9 cellular contexts compared by ENCODE assay signal in the genomic region with DNA sequence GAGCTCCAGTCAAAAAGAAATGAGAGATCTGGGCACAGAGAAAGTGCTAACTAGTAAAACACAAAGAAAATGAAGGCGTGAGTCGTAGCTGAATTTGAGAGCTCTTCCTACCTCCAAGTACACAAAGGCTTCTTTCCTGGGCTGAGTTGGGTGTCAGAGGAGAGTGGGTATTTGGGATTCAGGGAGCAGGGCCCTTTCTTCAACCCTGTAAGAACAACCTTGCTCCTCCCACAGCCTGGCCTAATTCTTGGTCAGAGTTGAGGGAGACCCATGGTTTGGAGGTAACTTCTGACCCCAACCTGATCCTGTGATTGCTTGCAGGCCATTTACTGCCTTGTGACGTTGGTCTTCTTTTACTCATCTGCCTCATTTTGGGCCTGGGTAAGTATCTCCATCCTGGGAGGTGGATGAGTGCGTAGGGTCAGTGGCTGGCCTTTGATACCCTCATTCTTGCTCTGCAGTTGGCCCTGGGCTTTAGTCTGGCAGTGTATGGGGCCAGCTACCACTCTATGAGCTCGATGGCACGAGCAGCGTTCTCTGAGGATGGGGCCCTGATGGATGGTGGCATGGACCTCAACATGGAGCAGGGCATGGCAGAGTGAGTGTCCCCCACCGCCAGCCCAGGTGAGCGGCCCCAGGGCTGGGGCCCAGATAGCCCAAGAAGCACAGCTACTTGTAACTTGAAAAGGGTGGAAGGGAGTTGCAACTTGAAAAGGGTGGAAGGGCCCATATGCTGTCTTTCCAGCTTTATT. TPM values are rescaled to one million over a fixed set of nuclear protein-coding genes. Genes with fewer than 3 reads are reported as not detected.
DNase-seq lines count a peak whose midpoint lies in the region; ATAC-seq, FAIRE-seq and TF ChIP-seq lines count a peak whose summit lies in the region.
"Had no signal": no experiment of that assay in that cellular context is flagged by ENCODE, and none has a peak within 500 bp of the region (broad histone marks: within the 10 kb centered on the region; RNA-seq: fewer than 3 reads in every experiment).

No MANE protein-coding gene starts in this region.

- peaks cover 41% of the 10 kb centered on the region for H3K36me3 ChIP-seq in HUES64 (ENCODE audit: insufficient read depth, low read length)

- H3K9me3 Mint-ChIP-seq in central memory CD8-positive, alpha-beta T cell = no peaks in the 10 kb centered on the region
- H3K9me3 Mint-ChIP-seq in naive B cell = no peaks in the 10 kb centered on the region

- H3K4me1 ChIP-seq in HUES64 (ENCODE audit: insufficient read depth, low read length) = 0 out of 2 replicates have a peak, but pooled peaks cover 4% of the 10 kb centered on the region

- 92% methylated on average over 8 of the region's 9 CpGs for WGBS in HUES64

- H3K36me3 Mint-ChIP-seq in central memory CD8-positive, alpha-beta T cell (ENCODE audit: insufficient read depth) = peaks cover 18% of the 10 kb centered on the region
- peaks cover 3 to 7% of the 10 kb centered on the region in 2 donors for H3K36me3 Mint-ChIP-seq in naive B cell

- no peaks in the 10 kb centered on the region for H3K27me3 Mint-ChIP-seq in central memory CD8-positive, alpha-beta T cell
- H3K27me3 Mint-ChIP-seq in naive B cell = no peaks in the 10 kb centered on the region

- H3K9ac ChIP-seq in HUES64 (ENCODE audit: low read depth, low read length) = no peak overlapping the region; the same call in 1 of the 2 replicates

- H3K27ac ChIP-seq in HUES64 (ENCODE audit: low read depth, low read length) = no peak overlapping the region

- H3K27me3 ChIP-seq in HUES64 (ENCODE audit: insufficient read depth, low read length) = peaks cover 3% of the 10 kb centered on the region; the same call in 1 of the 2 replicates

- FAIRE-seq in RCC 7860 (lab: Jason Lieb, UNC) = no peak
- FAIRE-seq: endometrium had no signal

- no peak for ATAC-seq in central memory CD8-positive, alpha-beta T cell (replicated peaks; ENCODE audit: extremely low read depth, poor library complexity, severe bottlenecking)
- no peak for ATAC-seq in naive B cell (ENCODE audit: low read depth in 2 of 2)

- H3K4me1 Mint-ChIP-seq in central memory CD8-positive, alpha-beta T cell = peaks cover 34% of the 10 kb centered on the region
- H3K4me1 Mint-ChIP-seq in naive B cell = peaks cover 23 to 38% (median 28%) of the 10 kb centered on the region in 3 donors

- no peak for TF ChIP-seq CTCF in AG10803 (conservative IDR thresholded peaks at IDR 0.05; ENCODE audit: low read length)

- peak overlapping the region; percentile 100 for H3K4me3 Mint-ChIP-seq in central memory CD8-positive, alpha-beta T cell
- peak overlapping the region; percentile 95 to 100 (median 100) for H3K4me3 Mint-ChIP-seq in naive B cell

- DNase-seq in AG10803 (ENCODE audit: low read depth) = no peak
- no peak for DNase-seq in central memory CD8-positive, alpha-beta T cell (ENCODE audit: low spot score in 2 of 2)
- DNase-seq in naive B cell = no peak
- no peak for DNase-seq in RCC 7860 (ENCODE audit: low spot score)
- DNase-seq in AML-193 (lab: John Stamatoyannopoulos, UW) = no peak
- DNase-seq in mesenteric fat pad (ENCODE audit: low spot score) = no peak
- no peak for DNase-seq in 8988T

- H3K9me3 ChIP-seq in HUES64 (ENCODE audit: insufficient read depth, low read depth, low read length) = no peaks in the 10 kb centered on the region

- H3K4me3 ChIP-seq in AG10803 (ENCODE audit: low read length) = peak overlapping the region; percentile 99
- H3K4me3 ChIP-seq in HUES64 (ENCODE audit: low read length) = peak overlapping the region; percentile 80

- H3K27ac Mint-ChIP-seq in central memory CD8-positive, alpha-beta T cell (ENCODE audit: low read depth) = peak overlapping the region; percentile 98
- peak overlapping the region in 4 of 6 donors; percentile 81 to 100 (median 90) for H3K27ac Mint-ChIP-seq in naive B cell

RNA-seq across cellular contexts. Expression of gene TMEM208, which starts 1.3 kb away (rescaled TPM):
- 46.6 TPM for polyA plus RNA-seq in HUES64 (2013, experiment 1 of 2)
- polyA plus RNA-seq in HUES64 (2013, experiment 2 of 2) = 39.9 TPM
- polyA plus RNA-seq in naive B cell (ENCODE audit: low read depth in 6 of 6) = 10 to 100 TPM; 44.9 to 66.7 (median 55.0) TPM
- total RNA-seq in mesenteric fat pad = 36.5 TPM

RNA-seq across cellular contexts. Expression of gene FHOD1, which starts 19.1 kb away (rescaled TPM):
- polyA plus RNA-seq in HUES64 (2013, experiment 1 of 2) = 23.5 TPM
- 29.1 TPM for polyA plus RNA-seq in HUES64 (2013, experiment 2 of 2)
- 1 to 10 TPM; 1.4 to 4.8 (median 2.3) TPM for polyA plus RNA-seq in naive B cell (ENCODE audit: low read depth in 6 of 6)
- total RNA-seq in mesenteric fat pad = 36.6 TPM

RNA-seq across cellular contexts. Expression of gene SLC9A5, which starts 20.6 kb away (rescaled TPM):
- 1.7 TPM for polyA plus RNA-seq in HUES64 (2013, experiment 1 of 2)
- 2.5 TPM for polyA plus RNA-seq in HUES64 (2013, experiment 2 of 2)
- polyA plus RNA-seq in naive B cell (ENCODE audit: low read depth in 6 of 6) = under 1 TPM in 4 of 6 donors, not detected in 2; 0.08 to 0.14 (median 0.10) TPM
- 0.55 TPM for total RNA-seq in mesenteric fat pad

RNA-seq across cellular contexts. Expression of gene ELMO3, which starts 29.3 kb away (rescaled TPM):
- 1.5 TPM for polyA plus RNA-seq in HUES64 (2013, experiment 1 of 2)
- polyA plus RNA-seq in HUES64 (2013, experiment 2 of 2) = 1.1 TPM
- polyA plus RNA-seq in naive B cell (ENCODE audit: low read depth in 6 of 6) = under 1 TPM in 5 of 6 donors, not detected in 1; 0.14 to 0.48 (median 0.39) TPM
- 1.2 TPM for total RNA-seq in mesenteric fat pad

RNA-seq across cellular contexts. Expression of gene E2F4, which starts 36.3 kb away (rescaled TPM):
- polyA plus RNA-seq in HUES64 (2013, experiment 1 of 2) = 66.4 TPM
- polyA plus RNA-seq in HUES64 (2013, experiment 2 of 2) = 61.8 TPM
- 10 to 100 TPM; 54.0 to 75.9 (median 61.7) TPM for polyA plus RNA-seq in naive B cell (ENCODE audit: low read depth in 6 of 6)
- total RNA-seq in mesenteric fat pad = 68.4 TPM
